11 cellular contexts compared by ENCODE assay signal in genomic region chr7:151633516-151633812, GRCh38.
DNase-seq lines count a peak whose midpoint lies in the region; ATAC-seq and TF ChIP-seq lines count a peak whose summit lies in the region.
"Had no signal": no experiment of that assay in that cellular context is flagged by ENCODE, and none has a peak within 500 bp of the region (broad histone marks: within the 10 kb centered on the region; RNA-seq: fewer than 3 reads in every experiment).

No MANE protein-coding gene starts in this region.

- H3K27ac Mint-ChIP-seq in activated naive CD4-positive, alpha-beta T cell treated with anti-CD3 and anti-CD28 coated beads for 36 hours = peak overlapping the region; percentile 99
- H3K27ac Mint-ChIP-seq in activated T-helper 2 cell treated with anti-CD3 and anti-CD28 coated beads, Interferon-gamma antibody, Interleukin-2, Interleukin-4, amounts not matched to agents 10 μg/mL and 5 μg/mL and 100 μg/mL, durations not matched to agents 14 hours and 24 hours and 36 hours = peak overlapping the region; percentile 89
- H3K27ac Mint-ChIP-seq: GM23338 had no signal

- CTCF ChIA-PET in activated naive CD4-positive, alpha-beta T cell treated with anti-CD3 and anti-CD28 coated beads for 36 hours (lab: Charles Lee) = interaction anchor here (0.6 to 6.1 kb wide), 6 partner anchors 8 to 1861 kb away, joined by 4 to 51 read pairs (median 8); no protein-coding TSS in a partner anchor

- H3K27ac ChIP-seq in lower lobe of right lung (peak overlapping the region; percentile 90), thoracic aorta (peak overlapping the region; percentile 88 to 91)

- no peak overlapping the region for H3K4me3 ChIP-seq in lower lobe of right lung
- no peak overlapping the region for H3K4me3 ChIP-seq in thoracic aorta

- no peak for ATAC-seq in lower lobe of right lung
- ATAC-seq in thoracic aorta (ENCODE audit: insufficient number of reproducible peaks, low FRiP score, low read depth) = no peak
- no peak for ATAC-seq in GM18907 (IDR thresholded peaks at IDR 0.05; ENCODE audit: unreplicated experiment)

- no peak for DNase-seq in activated naive CD4-positive, alpha-beta T cell treated with anti-CD3 and anti-CD28 coated beads for 36 hours
- no peak for DNase-seq in activated naive CD4-positive, alpha-beta T cell (lab: John Stamatoyannopoulos, UW)
- no peak for DNase-seq in activated T-helper 2 cell treated with anti-CD3 and anti-CD28 coated beads, Interferon-gamma antibody, Interleukin-2, Interleukin-4, amounts not matched to agents 10 μg/mL and 5 μg/mL and 100 μg/mL, durations not matched to agents 14 hours and 24 hours and 36 hours (ENCODE audit: low spot score)
- DNase-seq in lower lobe of right lung (no peak), thoracic aorta (ENCODE audit: low spot score) (no peak), NCI-H146 treated with DMSO at 0.1 percent for 48 hours (lab: John Stamatoyannopoulos, UW; ENCODE audit: unreplicated experiment) (no peak), NCI-H1930 (lab: John Stamatoyannopoulos, UW) (no peak)
- DNase-seq: Karpas-422 had no signal

- peaks cover 5% of the 10 kb centered on the region for H3K36me3 Mint-ChIP-seq in activated naive CD4-positive, alpha-beta T cell treated with anti-CD3 and anti-CD28 coated beads for 36 hours (ENCODE audit: low read depth)
- H3K36me3 Mint-ChIP-seq in activated T-helper 2 cell treated with anti-CD3 and anti-CD28 coated beads, Interferon-gamma antibody, Interleukin-2, Interleukin-4, amounts not matched to agents 10 μg/mL and 5 μg/mL and 100 μg/mL, durations not matched to agents 14 hours and 24 hours and 36 hours (ENCODE audit: low read depth) = peaks cover 5% of the 10 kb centered on the region

- H3K27me3 Mint-ChIP-seq in activated naive CD4-positive, alpha-beta T cell treated with anti-CD3 and anti-CD28 coated beads for 36 hours (ENCODE audit: low read depth) = no peaks in the 10 kb centered on the region
- H3K27me3 Mint-ChIP-seq in activated T-helper 2 cell treated with anti-CD3 and anti-CD28 coated beads, Interferon-gamma antibody, Interleukin-2, Interleukin-4, amounts not matched to agents 10 μg/mL and 5 μg/mL and 100 μg/mL, durations not matched to agents 14 hours and 24 hours and 36 hours (ENCODE audit: low read depth) = no peaks in the 10 kb centered on the region

- peaks cover 23% of the 10 kb centered on the region for H3K4me1 Mint-ChIP-seq in activated naive CD4-positive, alpha-beta T cell treated with anti-CD3 and anti-CD28 coated beads for 36 hours (ENCODE audit: low read depth)
- H3K4me1 Mint-ChIP-seq in activated T-helper 2 cell treated with anti-CD3 and anti-CD28 coated beads, Interferon-gamma antibody, Interleukin-2, Interleukin-4, amounts not matched to agents 10 μg/mL and 5 μg/mL and 100 μg/mL, durations not matched to agents 14 hours and 24 hours and 36 hours (ENCODE audit: low read depth) = peaks cover 16% of the 10 kb centered on the region

- H3K27me3 ChIP-seq in lower lobe of right lung (ENCODE audit: low read depth) = no peaks in the 10 kb centered on the region
- H3K27me3 ChIP-seq in thoracic aorta (replicated peaks; ENCODE audit: insufficient read depth) = no peaks in the 10 kb centered on the region
- H3K27me3 ChIP-seq: cardiac muscle cell had no signal

- TF ChIP-seq CTCF in lower lobe of right lung (IDR thresholded peaks at IDR 0.05) (no peak), thoracic aorta (IDR thresholded peaks at IDR 0.05) (no peak)

- peaks cover 6% of the 10 kb centered on the region for H3K9me3 Mint-ChIP-seq in activated naive CD4-positive, alpha-beta T cell treated with anti-CD3 and anti-CD28 coated beads for 36 hours
- peaks cover 6% of the 10 kb centered on the region for H3K9me3 Mint-ChIP-seq in activated T-helper 2 cell treated with anti-CD3 and anti-CD28 coated beads, Interferon-gamma antibody, Interleukin-2, Interleukin-4, amounts not matched to agents 10 μg/mL and 5 μg/mL and 100 μg/mL, durations not matched to agents 14 hours and 24 hours and 36 hours

- H3K4me1 ChIP-seq in lower lobe of right lung (peaks cover 15% of the 10 kb centered on the region), thoracic aorta (ENCODE audit: control insufficient read depth in 1 of 2, low read depth in 2 of 2) (peaks cover 28 to 51% of the 10 kb centered on the region in 2 donors)

- H3K36me3 ChIP-seq in lower lobe of right lung (no peaks in the 10 kb centered on the region), thoracic aorta (no peaks in the 10 kb centered on the region)
- H3K36me3 ChIP-seq: cardiac muscle cell had no signal

- H3K9me3 ChIP-seq in lower lobe of right lung = no peaks in the 10 kb centered on the region
- no peaks in the 10 kb centered on the region for H3K9me3 ChIP-seq in thoracic aorta

- intact Hi-C loops in activated naive CD4-positive, alpha-beta T cell treated with anti-CD3 and anti-CD28 coated beads for 36 hours (cut with micrococcal nuclease) = loop anchor here (1.0 to 10.0 kb wide), 9 partner anchors 115 to 801 kb away; partner anchors contain the start of genes ABCF2, KMT2C and PRKAG2
- intact Hi-C loops in activated T-helper 2 cell treated with anti-CD3 and anti-CD28 coated beads, Interferon-gamma antibody, Interleukin-2, Interleukin-4, amounts not matched to agents 10 μg/mL and 5 μg/mL and 100 μg/mL, durations not matched to agents 14 hours and 24 hours and 36 hours (cut with micrococcal nuclease) = loop anchor here (2.0 to 5.0 kb wide), 4 partner anchors 113 to 1044 kb away; partner anchors contain the start of gene XRCC2
- intact Hi-C loops in lower lobe of right lung (cut with DNase I) = no loop called here

- H3K4me3 Mint-ChIP-seq in activated naive CD4-positive, alpha-beta T cell treated with anti-CD3 and anti-CD28 coated beads for 36 hours = peak overlapping the region; percentile 95
- peak overlapping the region; percentile 84 for H3K4me3 Mint-ChIP-seq in activated T-helper 2 cell treated with anti-CD3 and anti-CD28 coated beads, Interferon-gamma antibody, Interleukin-2, Interleukin-4, amounts not matched to agents 10 μg/mL and 5 μg/mL and 100 μg/mL, durations not matched to agents 14 hours and 24 hours and 36 hours (ENCODE audit: low read depth)
